ENCODE assay signal across 15 cellular contexts in genomic region chr1:59431566-59432294, GRCh38.
DNase-seq lines count a peak whose midpoint lies in the region; ATAC-seq and TF ChIP-seq lines count a peak whose summit lies in the region.
"Had no signal": no experiment of that assay in that cellular context is flagged by ENCODE, and none has a peak within 500 bp of the region (broad histone marks: within the 10 kb centered on the region; RNA-seq: fewer than 3 reads in every experiment).

No MANE protein-coding gene starts in this region.

- CTCF ChIA-PET in CD4-positive, alpha-beta memory T cell (lab: Charles Lee; ENCODE audit: partially characterized antibody), result interaction anchor here (0.8 kb wide), 1 partner anchor 72 kb away, joined by 3 read pairs; no protein-coding TSS in a partner anchor

- H3K27ac Mint-ChIP-seq in CD4-positive, alpha-beta memory T cell, result no peak overlapping the region
- H3K27ac Mint-ChIP-seq: neural progenitor cell had no signal

- POLR2A ChIA-PET in CD4-positive, alpha-beta memory T cell (lab: Charles Lee; ENCODE audit: partially characterized antibody), result no interaction called here

- H3K27me3 Mint-ChIP-seq in CD4-positive, alpha-beta memory T cell, result peaks cover 0 to 2% of the 10 kb centered on the region in 2 donors

- no peaks in the 10 kb centered on the region for H3K9me3 Mint-ChIP-seq in CD4-positive, alpha-beta memory T cell
- H3K9me3 Mint-ChIP-seq: neural progenitor cell had no signal

- no peaks in the 10 kb centered on the region for H3K27me3 ChIP-seq in OCI-LY3 (ENCODE audit: low read depth, low read length)
- H3K27me3 ChIP-seq in CD4-positive, alpha-beta memory T cell (ENCODE audit: insufficient read depth, low read length), result no peaks in the 10 kb centered on the region
- H3K27me3 ChIP-seq: neural progenitor cell had no signal

- TF ChIP-seq CTCF in OCI-LY3 (IDR thresholded peaks at IDR 0.05; ENCODE audit: low read depth, low read length) (no peak), choroid plexus epithelial cell (conservative IDR thresholded peaks at IDR 0.05; ENCODE audit: low read depth, low read length) (no peak)

- no peak overlapping the region for H3K4me3 Mint-ChIP-seq in CD4-positive, alpha-beta memory T cell
- H3K4me3 Mint-ChIP-seq: neural progenitor cell had no signal

- no peaks in the 10 kb centered on the region for H3K79me2 ChIP-seq in OCI-LY3 (ENCODE audit: low read length)

- H3K4me2 ChIP-seq in OCI-LY3 (ENCODE audit: low read length), result peak overlapping the region; percentile 82
- H3K4me2 ChIP-seq: neural progenitor cell had no signal

- H4K20me1 ChIP-seq in OCI-LY3 (ENCODE audit: insufficient read depth, low read length), result no peaks in the 10 kb centered on the region

- H3K4me3 ChIP-seq in OCI-LY3 (ENCODE audit: low read length), result peak overlapping the region; percentile 51; the same call in 1 of the 2 replicates
- no peak overlapping the region for H3K4me3 ChIP-seq in choroid plexus epithelial cell (ENCODE audit: low read depth, low read length)
- H3K4me3 ChIP-seq in CD4-positive, alpha-beta memory T cell (ENCODE audit: low read length in 2 of 2), result no peak overlapping the region
- H3K4me3 ChIP-seq: left ventricle myocardium inferior, neural progenitor cell had no signal

- peaks cover 40% of the 10 kb centered on the region for H3K4me1 ChIP-seq in OCI-LY3 (ENCODE audit: low read length)
- no peaks in the 10 kb centered on the region for H3K4me1 ChIP-seq in CD4-positive, alpha-beta memory T cell (ENCODE audit: insufficient read depth, low read length)
- H3K4me1 ChIP-seq: neural progenitor cell had no signal

- ATAC-seq in Right ventricle myocardium inferior, result no peak

- no peaks in the 10 kb centered on the region for H3K36me3 ChIP-seq in OCI-LY3 (replicated peaks; ENCODE audit: low read depth, low read length)
- no peaks in the 10 kb centered on the region for H3K36me3 ChIP-seq in CD4-positive, alpha-beta memory T cell (ENCODE audit: insufficient read depth, low read length)
- H3K36me3 ChIP-seq: left ventricle myocardium inferior, neural progenitor cell had no signal

- intact Hi-C loops in Right ventricle myocardium inferior (cut with DNase I), result no loop called here
- intact Hi-C loops in CD4-positive, alpha-beta memory T cell (cut with micrococcal nuclease), result no loop called here

- peak overlapping the region; percentile 20; the same call in 1 of the 2 replicates for H3K9ac ChIP-seq in OCI-LY3 (ENCODE audit: low read length)
- H3K9ac ChIP-seq: neural progenitor cell had no signal

- DNase-seq in EL, result peak; percentile 73
- peak; percentile 14 for DNase-seq in choroid plexus epithelial cell (ENCODE audit: low read depth)
- peak; percentile 58 for DNase-seq in renal cortical epithelial cell (ENCODE audit: low read depth)
- DNase-seq in NCI-H2029 treated with DMSO at 0.1 percent for 48 hours (lab: John Stamatoyannopoulos, UW), result no peak
- no peak for DNase-seq in Right ventricle myocardium inferior (ENCODE audit: missing footprints)
- DNase-seq in CD4-positive, alpha-beta memory T cell, result no peak
- DNase-seq: activated naive CD4-positive, alpha-beta T cell treated with Interleukin-2 at 50 U/mL for 16 hours; caudate nucleus; hippocampal formation; left ventricle myocardium inferior; NCI-H1417; NCI-H526 treated with DMSO at 0.1 percent for 48 hours; T-helper 9 cell had no signal

- H3K4me1 Mint-ChIP-seq in CD4-positive, alpha-beta memory T cell, result peaks cover 0 to 4% (median 1%) of the 10 kb centered on the region in 4 donors

- H3K9me3 ChIP-seq in OCI-LY3 (ENCODE audit: insufficient read depth, low read length), result no peaks in the 10 kb centered on the region
- H3K9me3 ChIP-seq in CD4-positive, alpha-beta memory T cell (ENCODE audit: control insufficient read depth in 1 of 2, low read length in 2 of 2), result no peaks in the 10 kb centered on the region
- H3K9me3 ChIP-seq: left ventricle myocardium inferior had no signal

- H3K36me3 Mint-ChIP-seq in CD4-positive, alpha-beta memory T cell, result no peaks in the 10 kb centered on the region
- H3K36me3 Mint-ChIP-seq: neural progenitor cell had no signal

- H3K27ac ChIP-seq in OCI-LY3 (ENCODE audit: low read length), result peak overlapping the region; percentile 85
- no peak overlapping the region for H3K27ac ChIP-seq in CD4-positive, alpha-beta memory T cell (ENCODE audit: low read depth, low read length)
- H3K27ac ChIP-seq: left ventricle myocardium inferior, neural progenitor cell had no signal

- H2AFZ ChIP-seq in OCI-LY3 (ENCODE audit: low read depth, low read length), result no peak overlapping the region
- H2AFZ ChIP-seq: neural progenitor cell had no signal

Comparison
In these comparisons a context has a peak if more than half of its experiments do, and no peak if none do; other contexts are left out.
1. DNase-seq: peak in EL (single experiment), choroid plexus epithelial cell (single experiment) and renal cortical epithelial cell (single experiment); none in NCI-H2029 treated with DMSO at 0.1 percent for 48 hours (single experiment), Right ventricle myocardium inferior (single experiment) and CD4-positive, alpha-beta memory T cell (0 of 5).